25 cellular contexts compared by ENCODE assay signal in genomic region chr2:156541706-156542105, GRCh38.
"Had no signal": no experiment of that assay in that cellular context is flagged by ENCODE, and none has a peak within 500 bp of the region (broad histone marks: within the 10 kb centered on the region; RNA-seq: fewer than 3 reads in every experiment).

No MANE protein-coding gene starts in this region.

- H3K4me3 Mint-ChIP-seq: activated B cell treated with CpG ODN at 0.5 μM for 24 hours; activated CD4-positive, alpha-beta T cell treated with anti-CD3 and anti-CD28 coated beads for 36 hours; activated T-cell treated with anti-CD3 and anti-CD28 coated beads, Interleukin-2, amount 50 U/mL, for 24 hours; activated T-helper 17 cell treated with anti-CD3 and anti-CD28 coated beads, Interleukin-2, amount 50 U/mL, for 72 hours; immature natural killer cell; mesothelial cell of epicardium; naive thymus-derived CD8-positive, alpha-beta T cell; stimulated activated naive CD8-positive, alpha-beta T cell treated with anti-CD3 and anti-CD28 coated beads, Interleukin-15, Interleukin-2, amounts not matched to agents 100 ng/mL and 50 ng/mL, for 24 hours had no signal

- H3K36me3 ChIP-seq: breast epithelium, ovary, prostate gland, thyroid gland had no signal

- H3K9me3 Mint-ChIP-seq: activated B cell treated with CpG ODN at 0.5 μM for 24 hours; activated naive CD4-positive, alpha-beta T cell treated with anti-CD3 and anti-CD28 coated beads, Interleukin-2, amount 50 U/mL, for 72 hours; activated T-cell treated with anti-CD3 and anti-CD28 coated beads, Interleukin-2, amount 50 U/mL, for 24 hours; activated T-helper 17 cell treated with anti-CD3 and anti-CD28 coated beads, Interleukin-2, amount 50 U/mL, for 72 hours; immature natural killer cell; mesothelial cell of epicardium; naive thymus-derived CD8-positive, alpha-beta T cell; stimulated activated naive CD8-positive, alpha-beta T cell treated with anti-CD3 and anti-CD28 coated beads, Interleukin-15, Interleukin-2, amounts not matched to agents 100 ng/mL and 50 ng/mL, for 24 hours had no signal

- H3K27ac ChIP-seq: heart right ventricle, left ventricle myocardium inferior, spleen, thyroid gland had no signal

- H3K9me3 ChIP-seq: breast epithelium, heart right ventricle, left ventricle myocardium inferior, ovary, prostate gland, spleen, thyroid gland had no signal

- H3K27me3 ChIP-seq: breast epithelium, heart right ventricle, ovary, spleen, thyroid gland had no signal

- ATAC-seq: activated CD4-positive, alpha-beta T cell treated with anti-CD3 and anti-CD28 coated beads for 36 hours; activated naive CD4-positive, alpha-beta T cell treated with anti-CD3 and anti-CD28 coated beads, Interleukin-2, amount 50 U/mL, for 72 hours; activated T-helper 17 cell treated with anti-CD3 and anti-CD28 coated beads, Interleukin-2, amount 50 U/mL, for 72 hours; heart right ventricle; naive thymus-derived CD8-positive, alpha-beta T cell had no signal

- H3K4me1 ChIP-seq: left ventricle myocardium inferior, prostate gland, thyroid gland had no signal

- H3K36me3 Mint-ChIP-seq: mesothelial cell of epicardium had no signal

- H3K27me3 Mint-ChIP-seq: activated B cell treated with CpG ODN at 0.5 μM for 24 hours; activated CD4-positive, alpha-beta T cell treated with anti-CD3 and anti-CD28 coated beads for 36 hours; activated T-cell treated with anti-CD3 and anti-CD28 coated beads, Interleukin-2, amount 50 U/mL, for 24 hours; activated T-helper 17 cell treated with anti-CD3 and anti-CD28 coated beads, Interleukin-2, amount 50 U/mL, for 72 hours; naive thymus-derived CD8-positive, alpha-beta T cell; stimulated activated naive CD8-positive, alpha-beta T cell treated with anti-CD3 and anti-CD28 coated beads, Interleukin-15, Interleukin-2, amounts not matched to agents 100 ng/mL and 50 ng/mL, for 24 hours had no signal

- H3K27ac Mint-ChIP-seq: activated B cell treated with CpG ODN at 0.5 μM for 24 hours; activated CD4-positive, alpha-beta T cell treated with anti-CD3 and anti-CD28 coated beads for 36 hours; activated naive CD4-positive, alpha-beta T cell treated with anti-CD3 and anti-CD28 coated beads, Interleukin-2, amount 50 U/mL, for 72 hours; activated T-cell treated with anti-CD3 and anti-CD28 coated beads, Interleukin-2, amount 50 U/mL, for 24 hours; activated T-helper 17 cell treated with anti-CD3 and anti-CD28 coated beads, Interleukin-2, amount 50 U/mL, for 72 hours; immature natural killer cell; mesothelial cell of epicardium; naive thymus-derived CD8-positive, alpha-beta T cell; stimulated activated naive CD8-positive, alpha-beta T cell treated with anti-CD3 and anti-CD28 coated beads, Interleukin-15, Interleukin-2, amounts not matched to agents 100 ng/mL and 50 ng/mL, for 24 hours had no signal

- H3K4me3 ChIP-seq: breast epithelium, heart right ventricle, left ventricle myocardium inferior, ovary, prostate gland, spleen, thyroid gland had no signal

- H3K4me1 Mint-ChIP-seq: immature natural killer cell had no signal

- DNase-seq: activated B cell treated with CpG ODN at 0.5 μM for 24 hours; activated CD4-positive, alpha-beta T cell treated with anti-CD3 and anti-CD28 coated beads for 36 hours; activated CD4-positive, alpha-beta T cell treated with anti-CD3 and anti-CD28 coated beads, Interleukin-2, amount 50 U/mL, for 4 hours; activated CD8-positive, alpha-beta memory T cell treated with anti-CD3 and anti-CD28 coated beads for 24 hours; activated CD8-positive, alpha-beta memory T cell treated with anti-CD3 and anti-CD28 coated beads, Interleukin-2, amount 50 U/mL, for 4 hours; activated T-cell treated with anti-CD3 and anti-CD28 coated beads, Interleukin-2, amount 50 U/mL, for 24 hours; aorta; cerebellar nuclear complex; effector CD4-positive, alpha-beta T cell; erythroblast; heart right ventricle; immature natural killer cell; left ventricle myocardium inferior; naive thymus-derived CD8-positive, alpha-beta T cell; ovary; spleen; substantia nigra; T-helper 9 cell; thyroid gland had no signal
